In genomic region chr13:40064154-40064713, GRCh38 we compare ENCODE assay signal across 18 cellular contexts.
DNase-seq lines count a peak whose midpoint lies in the region; ATAC-seq, FAIRE-seq and TF ChIP-seq lines count a peak whose summit lies in the region.
"Had no signal": no experiment of that assay in that cellular context is flagged by ENCODE, and none has a peak within 500 bp of the region (broad histone marks: within the 10 kb centered on the region; RNA-seq: fewer than 3 reads in every experiment).

No MANE protein-coding gene starts in this region.

- H2BK5ac ChIP-seq in mesenchymal stem cell (ENCODE audit: low read depth, low read length, poor library complexity, severe bottlenecking) = no peak overlapping the region

- no peak overlapping the region for H4K8ac ChIP-seq in mesenchymal stem cell (ENCODE audit: low read length)

- H3K4me2 ChIP-seq in A549 = peak overlapping the region; percentile 27; the same call in 2 of the 3 replicates
- H3K4me2 ChIP-seq in mesenchymal stem cell (ENCODE audit: low read length, poor library complexity, severe bottlenecking) = no peak overlapping the region

- no peak overlapping the region for H3K27ac Mint-ChIP-seq in activated T-helper 1 cell treated with anti-CD3 and anti-CD28 coated beads, Interleukin-12 subunit alpha, Interleukin-12 subunit beta, Interleukin-2, Interleukin-4 antibody, amounts not matched to agents 30 ng/mL and 10 ng/mL and 1 ng/mL, durations not matched to agents 14 hours and 24 hours and 36 hours
- no peak overlapping the region for H3K27ac Mint-ChIP-seq in immature natural killer cell
- H3K27ac Mint-ChIP-seq: activated CD8-positive, alpha-beta T cell treated with anti-CD3 and anti-CD28 coated beads, Interleukin-2, amount 10 ng/mL, durations not matched to agents 7 days and 5 days had no signal

- H3K4me3 ChIP-seq in A549 = no peak overlapping the region
- H3K4me3 ChIP-seq in adipocyte (ENCODE audit: low read length) = no peak overlapping the region
- peak overlapping the region in 1 of 2 experiments; percentile 1 for H3K4me3 ChIP-seq in mesenchymal stem cell (ENCODE audit: insufficient read depth in 1 of 2, low read depth in 1 of 2, low read length in 2 of 2)
- no peak overlapping the region for H3K4me3 ChIP-seq in esophagus squamous epithelium
- H3K4me3 ChIP-seq: dorsolateral prefrontal cortex, left lung, SJSA1, testis had no signal

- H2AFZ ChIP-seq in mesenchymal stem cell (ENCODE audit: low read depth, low read length) = no peak overlapping the region

- H3K27ac ChIP-seq in A549 (0 out of 6 replicates have a peak overlapping the region, but pooled peaks of 1 of the 2 experiments have one; percentile 14), mesenchymal stem cell (ENCODE audit: low read length, poor library complexity, severe bottlenecking) (no peak overlapping the region), esophagus squamous epithelium (no peak overlapping the region)
- H3K27ac ChIP-seq: dorsolateral prefrontal cortex, left lung, SJSA1, testis had no signal

- H2BK120ac ChIP-seq in mesenchymal stem cell (ENCODE audit: low read depth, low read length) = no peak overlapping the region

- POLR2A ChIA-PET in A549 (lab: Yijun Ruan, JAX) = no interaction called here

- H2AK5ac ChIP-seq in mesenchymal stem cell (ENCODE audit: low read length, severe bottlenecking) = no peak overlapping the region

- no peaks in the 10 kb centered on the region for H3K36me3 ChIP-seq in adipocyte (ENCODE audit: control insufficient read depth, insufficient read depth, low read length, severe bottlenecking)
- H3K36me3 ChIP-seq in mesenchymal stem cell (ENCODE audit: control insufficient read depth in 1 of 2, insufficient read depth in 2 of 2, low read depth in 1 of 2, low read length in 2 of 2) = no peaks in the 10 kb centered on the region
- H3K36me3 ChIP-seq in esophagus squamous epithelium = no peaks in the 10 kb centered on the region
- H3K36me3 ChIP-seq: left lung, SJSA1 had no signal

- no peak overlapping the region for H3K23ac ChIP-seq in mesenchymal stem cell (ENCODE audit: low read length in 2 of 2)

- no peak for FAIRE-seq in A549 (lab: Jason Lieb, UNC)

- H3K79me1 ChIP-seq in mesenchymal stem cell (replicated peaks; ENCODE audit: low read length, poor library complexity, severe bottlenecking) = no peaks in the 10 kb centered on the region

- no peak for TF ChIP-seq RAD21 in A549 (conservative IDR thresholded peaks at IDR 0.05 in 1 of 2, IDR thresholded peaks at IDR 0.05 in 1 of 2)

- peaks cover 17% of the 10 kb centered on the region for H3K4me1 ChIP-seq in A549
- H3K4me1 ChIP-seq in adipocyte (ENCODE audit: control insufficient read depth, insufficient read depth, low read length) = peaks cover 56% of the 10 kb centered on the region
- peaks cover 3% of the 10 kb centered on the region for H3K4me1 ChIP-seq in mesenchymal stem cell (ENCODE audit: control insufficient read depth, insufficient read depth, low read depth, low read length)
- peaks cover 18 to 57% (median 25%) of the 10 kb centered on the region in 3 donors for H3K4me1 ChIP-seq in esophagus squamous epithelium

- H3K4me1 Mint-ChIP-seq in activated T-helper 1 cell treated with anti-CD3 and anti-CD28 coated beads, Interleukin-12 subunit alpha, Interleukin-12 subunit beta, Interleukin-2, Interleukin-4 antibody, amounts not matched to agents 30 ng/mL and 10 ng/mL and 1 ng/mL, durations not matched to agents 14 hours and 24 hours and 36 hours (ENCODE audit: low read depth) = peaks cover 44% of the 10 kb centered on the region
- H3K4me1 Mint-ChIP-seq in immature natural killer cell = no peaks in the 10 kb centered on the region

- TF ChIP-seq POLR2A in A549 (IDR thresholded peaks at IDR 0.05; ENCODE audit: low read length) (no peak), esophagus squamous epithelium (IDR thresholded peaks at IDR 0.05) (no peak)

- no peaks in the 10 kb centered on the region for H3K9me3 Mint-ChIP-seq in activated T-helper 1 cell treated with anti-CD3 and anti-CD28 coated beads, Interleukin-12 subunit alpha, Interleukin-12 subunit beta, Interleukin-2, Interleukin-4 antibody, amounts not matched to agents 30 ng/mL and 10 ng/mL and 1 ng/mL, durations not matched to agents 14 hours and 24 hours and 36 hours
- H3K9me3 Mint-ChIP-seq in immature natural killer cell = no peaks in the 10 kb centered on the region
- H3K9me3 Mint-ChIP-seq: activated T-cell treated with anti-CD3 and anti-CD28 coated beads, Interleukin-2, amount 50 U/mL, for 4 hours had no signal

- no peak for TF ChIP-seq CTCF in A549 (IDR thresholded peaks at IDR 0.05)
- TF ChIP-seq CTCF in esophagus squamous epithelium (IDR thresholded peaks at IDR 0.05) = no peak

- H3K27me3 ChIP-seq in adipocyte (replicated peaks; ENCODE audit: control insufficient read depth, insufficient read depth, low read length) (no peaks in the 10 kb centered on the region), mesenchymal stem cell (ENCODE audit: control insufficient read depth in 1 of 2, insufficient read depth in 1 of 2, low read length in 2 of 2) (peaks cover 0 to 29% of the 10 kb centered on the region in 2 experiments), esophagus squamous epithelium (no peaks in the 10 kb centered on the region)
- H3K27me3 ChIP-seq: dorsolateral prefrontal cortex, left lung, SJSA1, testis had no signal

- H2BK15ac ChIP-seq in mesenchymal stem cell (ENCODE audit: low read depth, poor library complexity, severe bottlenecking) = no peak overlapping the region

- WGBS in A549 (ENCODE audit: missing lambda C conversion rate) = 59% methylated on average over 8 of the region's 8 CpGs
- 71% methylated on average over 8 of the region's 8 CpGs for WGBS in mesenchymal stem cell
- WGBS in esophagus squamous epithelium, 2 donors = 60 to 61% methylated on average over 6 to 7 of the region's 8 CpGs

- no peaks in the 10 kb centered on the region for H3K36me3 Mint-ChIP-seq in activated T-helper 1 cell treated with anti-CD3 and anti-CD28 coated beads, Interleukin-12 subunit alpha, Interleukin-12 subunit beta, Interleukin-2, Interleukin-4 antibody, amounts not matched to agents 30 ng/mL and 10 ng/mL and 1 ng/mL, durations not matched to agents 14 hours and 24 hours and 36 hours (ENCODE audit: low read depth)
- H3K36me3 Mint-ChIP-seq in immature natural killer cell = no peaks in the 10 kb centered on the region

- CTCF ChIA-PET in A549 (lab: Yijun Ruan, JAX) = no interaction called here

- DNase-seq in A549 (ENCODE audit: low read depth in 1 of 2, low spot score in 1 of 2) = peak in 1 of 2 experiments; percentile 6
- DNase-seq in EL = peak; percentile 6
- DNase-seq in adipocyte (ENCODE audit: low read depth) = no peak
- peak; percentile 26 for DNase-seq in mesenchymal stem cell
- no peak for DNase-seq in activated naive CD4-positive, alpha-beta T cell treated with anti-CD3 and anti-CD28 coated beads, Interleukin-2, amount 50 U/mL, for 16 hours
- no peak for DNase-seq in esophagus squamous epithelium (lab: John Stamatoyannopoulos, UW)
- no peak for DNase-seq in activated T-helper 1 cell treated with anti-CD3 and anti-CD28 coated beads, Interleukin-12 subunit alpha, Interleukin-12 subunit beta, Interleukin-2, Interleukin-4 antibody, amounts not matched to agents 30 ng/mL and 10 ng/mL and 1 ng/mL, durations not matched to agents 14 hours and 24 hours and 36 hours (ENCODE audit: low spot score)
- DNase-seq in immature natural killer cell = no peak
- DNase-seq: activated CD8-positive, alpha-beta T cell treated with anti-CD3 and anti-CD28 coated beads, Interleukin-2, amount 10 ng/mL, durations not matched to agents 7 days and 5 days; activated T-cell treated with anti-CD3 and anti-CD28 coated beads, Interleukin-2, amount 50 U/mL, for 4 hours; dorsolateral prefrontal cortex; GOT3; Karpas-422; left lung; NCI-H526 treated with DMSO at 0.1 percent for 48 hours; T-helper 9 cell; testis had no signal

- H3K9ac ChIP-seq in adipocyte (ENCODE audit: low read length) (peak overlapping the region; percentile 47), mesenchymal stem cell (ENCODE audit: low read length) (peak overlapping the region; percentile 13)

- H3K9me3 ChIP-seq in A549 (no peaks in the 10 kb centered on the region), adipocyte (ENCODE audit: control insufficient read depth, low read length) (no peaks in the 10 kb centered on the region), mesenchymal stem cell (ENCODE audit: control insufficient read depth, low read length) (no peaks in the 10 kb centered on the region), esophagus squamous epithelium (no peaks in the 10 kb centered on the region)
- H3K9me3 ChIP-seq: left lung, SJSA1, testis had no signal

- H4K91ac ChIP-seq in mesenchymal stem cell (ENCODE audit: low read length) = no peak overlapping the region

- H3K14ac ChIP-seq in mesenchymal stem cell (ENCODE audit: low read length in 2 of 2) = no peak overlapping the region

- no peak overlapping the region for H3K4ac ChIP-seq in mesenchymal stem cell (ENCODE audit: low read depth in 1 of 2, low read length in 2 of 2)

- H3K4me3 Mint-ChIP-seq in activated T-helper 1 cell treated with anti-CD3 and anti-CD28 coated beads, Interleukin-12 subunit alpha, Interleukin-12 subunit beta, Interleukin-2, Interleukin-4 antibody, amounts not matched to agents 30 ng/mL and 10 ng/mL and 1 ng/mL, durations not matched to agents 14 hours and 24 hours and 36 hours = no peak overlapping the region
- no peak overlapping the region for H3K4me3 Mint-ChIP-seq in immature natural killer cell
- H3K4me3 Mint-ChIP-seq: activated CD8-positive, alpha-beta T cell treated with anti-CD3 and anti-CD28 coated beads, Interleukin-2, amount 10 ng/mL, durations not matched to agents 7 days and 5 days; activated T-cell treated with anti-CD3 and anti-CD28 coated beads, Interleukin-2, amount 50 U/mL, for 4 hours had no signal

- no peak for ATAC-seq in A549
- ATAC-seq: activated CD8-positive, alpha-beta T cell treated with anti-CD3 and anti-CD28 coated beads, Interleukin-2, amount 10 ng/mL, durations not matched to agents 7 days and 5 days; activated T-cell treated with anti-CD3 and anti-CD28 coated beads, Interleukin-2, amount 50 U/mL, for 4 hours had no signal

- no peak overlapping the region for H2BK12ac ChIP-seq in mesenchymal stem cell (ENCODE audit: low read length in 2 of 2)

- no peaks in the 10 kb centered on the region for H3K27me3 Mint-ChIP-seq in activated T-helper 1 cell treated with anti-CD3 and anti-CD28 coated beads, Interleukin-12 subunit alpha, Interleukin-12 subunit beta, Interleukin-2, Interleukin-4 antibody, amounts not matched to agents 30 ng/mL and 10 ng/mL and 1 ng/mL, durations not matched to agents 14 hours and 24 hours and 36 hours (ENCODE audit: insufficient read depth)
- H3K27me3 Mint-ChIP-seq in immature natural killer cell (ENCODE audit: low read depth in 3 of 3) = peaks cover 0 to 3% (median 2%) of the 10 kb centered on the region in 3 donors

- TF ChIP-seq EP300 in A549 (IDR thresholded peaks at IDR 0.05) = no peak

- H3K18ac ChIP-seq in mesenchymal stem cell (ENCODE audit: low read depth in 1 of 2, low read length in 2 of 2) = no peak overlapping the region

- intact Hi-C loops in esophagus squamous epithelium (cut with DNase I) = loop anchor here (5.0 kb wide), 1 partner anchor 603 kb away; the partner anchor contains the start of gene FOXO1
- intact Hi-C loops in activated T-helper 1 cell treated with anti-CD3 and anti-CD28 coated beads, Interleukin-12 subunit alpha, Interleukin-12 subunit beta, Interleukin-2, Interleukin-4 antibody, amounts not matched to agents 30 ng/mL and 10 ng/mL and 1 ng/mL, durations not matched to agents 14 hours and 24 hours and 36 hours (cut with micrococcal nuclease) = loop anchor here (10.0 kb wide), 1 partner anchor 379 kb away; no protein-coding TSS in a partner anchor

Comparison
In these comparisons a context has a peak if more than half of its experiments do, and no peak if none do; other contexts are left out.
1. DNase-seq: peak in EL (single experiment) and mesenchymal stem cell (single experiment); none in adipocyte (single experiment), activated naive CD4-positive, alpha-beta T cell treated with anti-CD3 and anti-CD28 coated beads, Interleukin-2, amount 50 U/mL, for 16 hours (single experiment), esophagus squamous epithelium (single experiment), activated T-helper 1 cell treated with anti-CD3 and anti-CD28 coated beads, Interleukin-12 subunit alpha, Interleukin-12 subunit beta, Interleukin-2, Interleukin-4 antibody, amounts not matched to agents 30 ng/mL and 10 ng/mL and 1 ng/mL, durations not matched to agents 14 hours and 24 hours and 36 hours (single experiment) and immature natural killer cell (0 of 3).